In the genomic region with DNA sequence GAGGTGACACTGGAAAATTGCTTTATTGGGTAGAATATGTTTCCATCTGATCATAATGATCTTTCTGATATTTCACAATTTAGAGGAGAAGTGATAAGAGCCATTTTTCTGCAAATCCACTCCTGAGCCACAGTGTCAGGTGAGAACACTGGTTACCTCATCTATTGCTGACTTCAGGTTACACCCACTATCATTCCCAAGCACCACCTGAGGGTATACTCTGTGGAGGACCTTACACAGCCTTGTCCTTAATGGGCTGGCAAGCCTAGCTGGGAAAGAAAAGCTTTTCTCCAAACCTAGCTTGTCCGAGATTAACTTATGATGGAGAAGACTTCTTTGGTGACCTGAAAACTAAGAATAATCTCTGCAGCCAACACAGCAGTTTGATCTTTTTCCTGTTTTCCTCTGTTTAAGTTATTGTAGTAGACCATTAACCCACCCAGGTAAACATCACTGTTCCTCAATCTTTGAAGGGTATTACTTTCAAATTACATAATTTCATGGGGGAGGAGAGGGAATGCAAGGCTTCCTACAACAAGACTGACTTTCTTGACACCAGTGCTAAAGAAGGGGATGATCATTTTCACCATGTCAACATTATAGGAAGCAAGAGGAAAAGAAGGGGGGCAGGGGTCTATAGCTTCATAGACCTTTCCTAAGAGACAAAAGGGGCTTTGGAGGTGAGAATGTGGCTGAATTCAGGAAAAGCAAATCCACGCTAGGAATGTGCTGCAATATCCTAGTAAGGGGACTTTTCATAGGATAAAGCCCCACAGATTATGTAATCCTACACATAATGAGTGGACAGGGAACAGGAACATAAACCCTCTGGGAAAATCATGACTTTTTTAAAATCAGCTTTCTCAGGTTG, we compare ENCODE assay signal across 8 cellular contexts. TPM values are rescaled to one million over a fixed set of nuclear protein-coding genes. Genes with fewer than 3 reads are reported as not detected.
A peak's percentile ranks its signal among the peaks of the same experiment; 100 is the strongest.
DNase-seq lines count a peak whose midpoint lies in the region; ATAC-seq and TF ChIP-seq lines count a peak whose summit lies in the region.

No MANE protein-coding gene starts in this region.

- TF ChIP-seq CTCF in GM23338 (conservative IDR thresholded peaks at IDR 0.05; ENCODE audit: low read depth in 2 of 2) (no peak), fibroblast of mammary gland (conservative IDR thresholded peaks at IDR 0.05; ENCODE audit: control insufficient read depth, insufficient read depth, low read depth, low read length) (no peak), RWPE1 (conservative IDR thresholded peaks at IDR 0.05; ENCODE audit: low read depth) (no peak)

- POLR2A ChIA-PET in T-cell (lab: Charles Lee), result interaction anchor here in 1 of 2 donors (0.6 kb wide), 1 partner anchor 355 kb away, joined by 3 read pairs; no protein-coding TSS in a partner anchor
- POLR2A ChIA-PET in RWPE1 (lab: Yijun Ruan, JAX; ENCODE audit: low non-redundant PET), result no interaction called here

- H3K4me2 ChIP-seq in GM23338, result peak overlapping the region; percentile 81

- H3K36me3 Mint-ChIP-seq in GM23338 (ENCODE audit: low read depth) (no peaks in the 10 kb centered on the region), T-cell (no peaks in the 10 kb centered on the region)

- CTCF ChIA-PET in T-cell (lab: Charles Lee), result no interaction called here
- CTCF ChIA-PET in RWPE1 (lab: Yijun Ruan, JAX), result interaction anchor here (0.6 to 2.4 kb wide), 3 partner anchors 9 to 377 kb away, joined by 3 to 20 read pairs (median 4); no protein-coding TSS in a partner anchor

- no peaks in the 10 kb centered on the region for H4K20me1 ChIP-seq in GM23338 (replicated peaks; ENCODE audit: insufficient read depth)

- H3K27me3 ChIP-seq in GM23338 (ENCODE audit: insufficient read depth), result 0 out of 2 replicates have a peak, but pooled peaks cover 7% of the 10 kb centered on the region

- H3K4me1 ChIP-seq in GM23338 (ENCODE audit: insufficient read depth), result no peaks in the 10 kb centered on the region; the same call in 1 of the 2 replicates

- peak overlapping the region; percentile 77 for H3K4me3 ChIP-seq in GM23338
- H3K4me3 ChIP-seq in fibroblast of mammary gland (ENCODE audit: control insufficient read depth, low read depth, low read length), result peak overlapping the region; percentile 95

- H3K27me3 Mint-ChIP-seq in GM23338 (ENCODE audit: insufficient read depth, low read depth, poor library complexity) (peaks cover 5% of the 10 kb centered on the region), T-cell (no peaks in the 10 kb centered on the region)

- H3K27ac Mint-ChIP-seq in GM23338 (no peak overlapping the region), T-cell (no peak overlapping the region)

- H3F3A ChIP-seq in GM23338 (replicated peaks; ENCODE audit: low read depth), result no peaks in the 10 kb centered on the region

- H3K9me2 ChIP-seq in GM23338 (ENCODE audit: insufficient read depth), result no peaks in the 10 kb centered on the region

- peak overlapping the region; percentile 97; the same call in 2 of the 3 replicates for H3K4me3 Mint-ChIP-seq in GM23338
- peak overlapping the region; percentile 95 to 97 (median 96) for H3K4me3 Mint-ChIP-seq in T-cell

- H3K27ac ChIP-seq in GM23338 (ENCODE audit: low read depth) (no peak overlapping the region), RWPE1 (no peak overlapping the region)

- peaks cover 4% of the 10 kb centered on the region; the same call in 1 of the 2 replicates for H3K79me2 ChIP-seq in GM23338 (replicated peaks; ENCODE audit: insufficient read depth)

- ATAC-seq in GM23338 (no peak), T-cell (replicated peaks in 1 of 4) (no peak)

- H3K9me3 Mint-ChIP-seq in GM23338 (no peaks in the 10 kb centered on the region), T-cell (no peaks in the 10 kb centered on the region)

- no peaks in the 10 kb centered on the region for H3K36me3 ChIP-seq in GM23338 (ENCODE audit: insufficient read depth)

- DNase-seq in GM23338 (ENCODE audit: low spot score) (no peak), T-cell (no peak), fibroblast of mammary gland (ENCODE audit: low read depth) (no peak), renal cortical epithelial cell (ENCODE audit: low read depth) (peak; percentile 53), RWPE1 (ENCODE audit: low spot score) (no peak), D341Med (ENCODE audit: low spot score) (no peak), AG08395 (ENCODE audit: low spot score) (no peak)
- DNase-seq in activated naive CD4-positive, alpha-beta T cell (lab: John Stamatoyannopoulos, UW), result no peak

- H2AFZ ChIP-seq in GM23338, result no peak overlapping the region

- H3K4me1 Mint-ChIP-seq in GM23338, result peaks cover 9% of the 10 kb centered on the region; the same call in 2 of the 3 replicates
- H3K4me1 Mint-ChIP-seq in T-cell, result peaks cover 25 to 30% (median 28%) of the 10 kb centered on the region in 3 donors

TF ChIP-seq in GM23338, 12 proteins besides CTCF, POLR2A, EP300 and RAD21:
- TF ChIP-seq EZH2 (IDR thresholded peaks at IDR 0.05; ENCODE audit: low read depth, unreplicated experiment) (no peak), NANOG (IDR thresholded peaks at IDR 0.05; ENCODE audit: borderline replicate concordance) (no peak), CREB1 (CRISPR knock-in tag; IDR thresholded peaks at IDR 0.05; ENCODE audit: low read depth) (no peak), EZH2phosphoT487 (IDR thresholded peaks at IDR 0.05; ENCODE audit: unreplicated experiment) (no peak), STAT1 (IDR thresholded peaks at IDR 0.05; ENCODE audit: unreplicated experiment) (no peak), JUNB (IDR thresholded peaks at IDR 0.05; ENCODE audit: unreplicated experiment) (no peak), ZNF331 (CRISPR knock-in tag; IDR thresholded peaks at IDR 0.05; ENCODE audit: low read depth) (no peak)
- TF ChIP-seq, protein P1, sequence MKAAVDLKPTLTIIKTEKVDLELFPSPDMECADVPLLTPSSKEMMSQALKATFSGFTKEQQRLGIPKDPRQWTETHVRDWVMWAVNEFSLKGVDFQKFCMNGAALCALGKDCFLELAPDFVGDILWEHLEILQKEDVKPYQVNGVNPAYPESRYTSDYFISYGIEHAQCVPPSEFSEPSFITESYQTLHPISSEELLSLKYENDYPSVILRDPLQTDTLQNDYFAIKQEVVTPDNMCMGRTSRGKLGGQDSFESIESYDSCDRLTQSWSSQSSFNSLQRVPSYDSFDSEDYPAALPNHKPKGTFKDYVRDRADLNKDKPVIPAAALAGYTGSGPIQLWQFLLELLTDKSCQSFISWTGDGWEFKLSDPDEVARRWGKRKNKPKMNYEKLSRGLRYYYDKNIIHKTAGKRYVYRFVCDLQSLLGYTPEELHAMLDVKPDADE (IDR thresholded peaks at IDR 0.05), result no peak

RNA-seq across cellular contexts. Expression of a gene that starts 1.7 kb away (rescaled TPM):
- total RNA-seq in GM23338 (2014; rRNA removed; shearing (Covaris generic)), result 4.2 and 4.9 TPM in 2 replicates
- 1.5 and 1.8 TPM in 2 replicates for polyA plus RNA-seq in GM23338 (2016; fragmentation: Nextera tagmentation; extraction: Ambion mirVana)
- total RNA-seq in T-cell, result 1 to 10 TPM; 2.4 to 3.8 (median 3.5) TPM
- 57.2 and 95.7 TPM in 2 replicates for total RNA-seq in renal cortical epithelial cell

RNA-seq across cellular contexts. Expression of a gene that starts 41.4 kb away (rescaled TPM):
- total RNA-seq in GM23338 (2014; rRNA removed; shearing (Covaris generic)), result 96.9 and 102 TPM in 2 replicates
- polyA plus RNA-seq in GM23338 (2016; fragmentation: Nextera tagmentation; extraction: Ambion mirVana), result 94.2 and 111 TPM in 2 replicates
- 1 to 10 TPM; 1.7 to 3.1 (median 2.3) TPM for total RNA-seq in T-cell
- 61.1 and 107 TPM in 2 replicates for total RNA-seq in renal cortical epithelial cell

Comparison
In these comparisons a context has a peak if more than half of its experiments do, and no peak if none do; other contexts are left out.
1. RNA of a gene that starts 41.4 kb away (total RNA-seq): 96.9 to 102 TPM in GM23338 and 61.1 to 107 TPM in renal cortical epithelial cell; 1.7 to 3.1 TPM in T-cell; every median in the first group is over 10 times any median in the second.